1 cellular context compared by ENCODE assay signal in genomic region chr7:2843191-2843685, GRCh38.
TF ChIP-seq lines count a peak whose summit lies in the region.

No MANE protein-coding gene starts in this region.

TF ChIP-seq in HepG2, 621 proteins besides CTCF, POLR2A, EP300 and RAD21 (continued from another document):
- TF ChIP-seq ZBTB26 (CRISPR knock-in tag; IDR thresholded peaks at IDR 0.05; ENCODE audit: borderline replicate concordance) (no peak), ZNF687 (CRISPR knock-in tag; IDR thresholded peaks at IDR 0.05) (0 out of 2 replicates have a peak, but pooled peaks have one; percentile 6), ZNF329 (CRISPR knock-in tag; IDR thresholded peaks at IDR 0.05; ENCODE audit: low read depth) (no peak), CREB3 (CRISPR knock-in tag; IDR thresholded peaks at IDR 0.05) (no peak), ZBTB1 (CRISPR knock-in tag; IDR thresholded peaks at IDR 0.05; ENCODE audit: borderline replicate concordance) (no peak), POGK (CRISPR knock-in tag; conservative IDR thresholded peaks at IDR 0.05) (no peak), WIZ (CRISPR knock-in tag; IDR thresholded peaks at IDR 0.05) (no peak), ZNF12 (CRISPR knock-in tag; IDR thresholded peaks at IDR 0.05) (no peak), GATAD2A (CRISPR knock-in tag; IDR thresholded peaks at IDR 0.05) (no peak), THAP7 (CRISPR knock-in tag; IDR thresholded peaks at IDR 0.05) (no peak), JUND (CRISPR knock-in tag; IDR thresholded peaks at IDR 0.05) (no peak), TFE3 (CRISPR knock-in tag; IDR thresholded peaks at IDR 0.05) (no peak), RBAK (CRISPR knock-in tag; IDR thresholded peaks at IDR 0.05) (no peak), THAP8 (CRISPR knock-in tag; IDR thresholded peaks at IDR 0.05; ENCODE audit: borderline replicate concordance) (no peak), SALL2 (CRISPR knock-in tag; IDR thresholded peaks at IDR 0.05) (no peak), PITX1 (CRISPR knock-in tag; IDR thresholded peaks at IDR 0.05) (0 out of 2 replicates have a peak, but pooled peaks have one; percentile 28), ZMYM3 (CRISPR knock-in tag; IDR thresholded peaks at IDR 0.05) (peak; percentile 79), ZGPAT (CRISPR knock-in tag; IDR thresholded peaks at IDR 0.05) (no peak), ELF4 (CRISPR knock-in tag; IDR thresholded peaks at IDR 0.05; ENCODE audit: borderline replicate concordance) (no peak), E2F2 (CRISPR knock-in tag; IDR thresholded peaks at IDR 0.05; ENCODE audit: borderline replicate concordance) (no peak), ZNF770 (CRISPR knock-in tag; IDR thresholded peaks at IDR 0.05) (peak; percentile 92)
